In the genomic region with DNA sequence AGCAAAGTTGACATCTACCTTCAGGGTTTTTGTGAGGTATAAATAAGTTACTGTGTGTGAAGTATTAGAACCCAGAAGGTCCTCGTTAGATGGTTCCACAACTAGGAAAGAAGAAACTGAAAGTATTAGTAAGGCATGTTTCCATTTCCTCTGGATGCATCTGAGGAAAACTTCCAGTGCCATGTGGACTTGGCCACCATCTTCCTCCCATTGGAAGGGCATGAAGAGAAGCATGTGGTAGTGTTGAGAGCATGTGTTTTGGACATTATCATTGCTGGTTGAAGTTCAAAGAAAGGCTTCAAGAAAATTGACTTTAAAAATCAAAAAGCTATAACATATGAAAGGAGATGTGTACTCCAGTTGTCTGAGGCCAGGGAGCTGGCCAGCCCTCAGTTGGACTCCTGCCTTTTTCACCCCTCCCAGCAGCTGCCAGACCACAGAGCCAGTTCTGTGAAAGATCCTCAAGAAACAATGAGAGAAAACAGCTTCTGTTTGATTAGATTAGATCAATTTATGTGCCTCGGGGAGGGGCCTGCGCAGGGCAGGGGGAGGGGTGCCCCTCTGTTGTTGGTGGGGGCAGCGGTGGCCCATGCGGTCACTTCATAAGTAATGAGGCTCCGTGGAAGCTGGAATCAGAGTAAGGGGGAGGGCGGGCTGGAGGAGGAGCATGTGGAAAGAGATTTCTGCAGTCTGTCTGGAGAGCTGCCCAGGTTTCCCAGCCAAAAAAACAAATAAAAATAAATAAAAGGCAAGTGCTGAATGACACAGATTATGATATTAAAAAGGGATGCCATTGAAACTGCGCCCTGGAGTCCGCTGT, we compare ENCODE assay signal across 1 cellular context.
TF ChIP-seq lines count a peak whose summit lies in the region.

No MANE protein-coding gene starts in this region.

TF ChIP-seq in GM23338, 12 proteins besides CTCF, POLR2A, EP300 and RAD21 (continued from another document):
- TF ChIP-seq, protein P1, sequence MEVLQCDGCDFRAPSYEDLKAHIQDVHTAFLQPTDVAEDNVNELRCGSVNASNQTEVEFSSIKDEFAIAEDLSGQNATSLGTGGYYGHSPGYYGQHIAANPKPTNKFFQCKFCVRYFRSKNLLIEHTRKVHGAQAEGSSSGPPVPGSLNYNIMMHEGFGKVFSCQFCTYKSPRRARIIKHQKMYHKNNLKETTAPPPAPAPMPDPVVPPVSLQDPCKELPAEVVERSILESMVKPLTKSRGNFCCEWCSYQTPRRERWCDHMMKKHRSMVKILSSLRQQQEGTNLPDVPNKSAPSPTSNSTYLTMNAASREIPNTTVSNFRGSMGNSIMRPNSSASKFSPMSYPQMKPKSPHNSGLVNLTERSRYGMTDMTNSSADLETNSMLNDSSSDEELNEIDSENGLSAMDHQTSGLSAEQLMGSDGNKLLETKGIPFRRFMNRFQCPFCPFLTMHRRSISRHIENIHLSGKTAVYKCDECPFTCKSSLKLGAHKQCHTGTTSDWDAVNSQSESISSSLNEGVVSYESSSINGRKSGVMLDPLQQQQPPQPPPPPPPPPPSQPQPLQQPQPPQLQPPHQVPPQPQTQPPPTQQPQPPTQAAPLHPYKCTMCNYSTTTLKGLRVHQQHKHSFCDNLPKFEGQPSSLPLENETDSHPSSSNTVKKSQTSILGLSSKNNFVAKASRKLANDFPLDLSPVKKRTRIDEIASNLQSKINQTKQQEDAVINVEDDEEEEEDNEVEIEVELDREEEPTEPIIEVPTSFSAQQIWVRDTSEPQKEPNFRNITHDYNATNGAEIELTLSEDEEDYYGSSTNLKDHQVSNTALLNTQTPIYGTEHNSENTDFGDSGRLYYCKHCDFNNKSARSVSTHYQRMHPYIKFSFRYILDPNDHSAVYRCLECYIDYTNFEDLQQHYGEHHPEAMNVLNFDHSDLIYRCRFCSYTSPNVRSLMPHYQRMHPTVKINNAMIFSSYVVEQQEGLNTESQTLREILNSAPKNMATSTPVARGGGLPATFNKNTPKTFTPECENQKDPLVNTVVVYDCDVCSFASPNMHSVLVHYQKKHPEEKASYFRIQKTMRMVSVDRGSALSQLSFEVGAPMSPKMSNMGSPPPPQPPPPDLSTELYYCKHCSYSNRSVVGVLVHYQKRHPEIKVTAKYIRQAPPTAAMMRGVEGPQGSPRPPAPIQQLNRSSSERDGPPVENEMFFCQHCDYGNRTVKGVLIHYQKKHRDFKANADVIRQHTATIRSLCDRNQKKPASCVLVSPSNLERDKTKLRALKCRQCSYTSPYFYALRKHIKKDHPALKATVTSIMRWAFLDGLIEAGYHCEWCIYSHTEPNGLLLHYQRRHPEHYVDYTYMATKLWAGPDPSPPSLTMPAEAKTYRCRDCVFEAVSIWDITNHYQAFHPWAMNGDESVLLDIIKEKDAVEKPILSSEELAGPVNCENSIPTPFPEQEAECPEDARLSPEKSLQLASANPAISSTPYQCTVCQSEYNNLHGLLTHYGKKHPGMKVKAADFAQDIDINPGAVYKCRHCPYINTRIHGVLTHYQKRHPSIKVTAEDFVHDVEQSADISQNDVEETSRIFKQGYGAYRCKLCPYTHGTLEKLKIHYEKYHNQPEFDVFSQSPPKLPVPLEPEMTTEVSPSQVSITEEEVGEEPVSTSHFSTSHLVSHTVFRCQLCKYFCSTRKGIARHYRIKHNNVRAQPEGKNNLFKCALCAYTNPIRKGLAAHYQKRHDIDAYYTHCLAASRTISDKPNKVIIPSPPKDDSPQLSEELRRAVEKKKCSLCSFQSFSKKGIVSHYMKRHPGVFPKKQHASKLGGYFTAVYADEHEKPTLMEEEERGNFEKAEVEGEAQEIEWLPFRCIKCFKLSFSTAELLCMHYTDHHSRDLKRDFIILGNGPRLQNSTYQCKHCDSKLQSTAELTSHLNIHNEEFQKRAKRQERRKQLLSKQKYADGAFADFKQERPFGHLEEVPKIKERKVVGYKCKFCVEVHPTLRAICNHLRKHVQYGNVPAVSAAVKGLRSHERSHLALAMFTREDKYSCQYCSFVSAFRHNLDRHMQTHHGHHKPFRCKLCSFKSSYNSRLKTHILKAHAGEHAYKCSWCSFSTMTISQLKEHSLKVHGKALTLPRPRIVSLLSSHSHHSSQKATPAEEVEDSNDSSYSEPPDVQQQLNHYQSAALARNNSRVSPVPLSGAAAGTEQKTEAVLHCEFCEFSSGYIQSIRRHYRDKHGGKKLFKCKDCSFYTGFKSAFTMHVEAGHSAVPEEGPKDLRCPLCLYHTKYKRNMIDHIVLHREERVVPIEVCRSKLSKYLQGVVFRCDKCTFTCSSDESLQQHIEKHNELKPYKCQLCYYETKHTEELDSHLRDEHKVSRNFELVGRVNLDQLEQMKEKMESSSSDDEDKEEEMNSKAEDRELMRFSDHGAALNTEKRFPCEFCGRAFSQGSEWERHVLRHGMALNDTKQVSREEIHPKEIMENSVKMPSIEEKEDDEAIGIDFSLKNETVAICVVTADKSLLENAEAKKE (CRISPR knock-in tag; IDR thresholded peaks at IDR 0.05): no peak
- no peak for TF ChIP-seq STAT1 (IDR thresholded peaks at IDR 0.05; ENCODE audit: unreplicated experiment)
TF ChIP-seq in GM23338: peak in this region for 0.
